Comparison of ENCODE assay signal across 32 cellular contexts in the genomic region with DNA sequence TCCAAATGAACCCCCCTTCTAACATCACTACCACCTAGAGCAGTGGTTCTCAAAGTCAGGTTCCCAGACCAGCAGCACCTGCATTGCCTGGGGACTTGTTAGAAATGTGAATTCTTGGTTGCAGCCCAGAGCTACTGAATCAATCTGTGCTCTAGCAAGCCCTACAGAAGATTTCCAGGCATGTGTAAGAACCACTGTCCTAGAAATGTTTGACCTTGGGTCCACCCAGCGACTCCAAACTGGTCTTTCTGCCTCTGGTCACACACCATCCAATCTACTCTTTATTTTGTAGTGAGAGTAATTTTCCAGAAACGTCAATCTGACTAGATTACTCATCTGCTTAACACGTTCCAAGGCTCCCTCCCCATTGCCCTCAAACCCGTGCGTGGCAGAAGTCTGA.
"Had no signal": no experiment of that assay in that cellular context is flagged by ENCODE, and none has a peak within 500 bp of the region (broad histone marks: within the 10 kb centered on the region; RNA-seq: fewer than 3 reads in every experiment).

No MANE protein-coding gene starts in this region.

- FAIRE-seq: bronchial epithelial cell, TTC549 had no signal

- H3K4me1 ChIP-seq: adrenal gland, ascending aorta had no signal

- H3K27me3 ChIP-seq: ascending aorta had no signal

- H3K36me3 ChIP-seq: adrenal gland, ascending aorta, cardiac muscle cell had no signal

- ATAC-seq: activated CD8-positive, alpha-beta T cell treated with anti-CD3 and anti-CD28 coated beads for 36 hours; activated naive CD4-positive, alpha-beta T cell treated with anti-CD3 and anti-CD28 coated beads, Interleukin-2, amount 50 U/mL, for 72 hours; activated T-cell treated with anti-CD3 and anti-CD28 coated beads, Interleukin-2, amount 50 U/mL, for 4 hours; activated T-cell treated with anti-CD3 and anti-CD28 coated beads, Interleukin-2, amount 50 U/mL, for 72 hours; activated T-helper 17 cell treated with anti-CD3 and anti-CD28 coated beads, Interleukin-2, amount 50 U/mL, for 72 hours had no signal

- H3K4me3 ChIP-seq: adrenal gland, ascending aorta, cardiac muscle cell had no signal

- H3K27ac ChIP-seq: adrenal gland, ascending aorta, cardiac muscle cell, VCaP had no signal

- DNase-seq: activated B cell treated with CpG ODN at 0.5 μM for 24 hours; activated CD4-positive, alpha-beta memory T cell treated with anti-CD3 and anti-CD28 coated beads for 36 hours; activated CD4-positive, alpha-beta T cell treated with anti-CD3 and anti-CD28 coated beads for 4 hours; activated CD4-positive, alpha-beta T cell treated with anti-CD3 and anti-CD28 coated beads, Interleukin-2, amount 10 ng/mL, durations not matched to agents 24 days and 14 days; activated CD4-positive, alpha-beta T cell treated with anti-CD3 and anti-CD28 coated beads, Interleukin-2, amount 50 U/mL, for 1 hour; activated CD4-positive, alpha-beta T cell treated with anti-CD3 and anti-CD28 coated beads, Interleukin-2, amount 50 U/mL, for 4 hours; activated CD4-positive, CD25-positive, alpha-beta regulatory T cell treated with anti-CD3 and anti-CD28 coated beads, Interleukin-2, amount 50 U/mL, for 72 hours; activated CD8-positive, alpha-beta memory T cell treated with anti-CD3 and anti-CD28 coated beads, Interleukin-2, amount 50 U/mL, for 4 hours; activated CD8-positive, alpha-beta T cell treated with anti-CD3 and anti-CD28 coated beads for 36 hours; activated effector memory CD4-positive, alpha-beta T cell treated with anti-CD3 and anti-CD28 coated beads, Interleukin-2, amount 50 U/mL, for 16 hours; activated gamma-delta T cell treated with Interleukin-2 at 50 U/mL for 16 hours; activated naive CD4-positive, alpha-beta T cell; activated naive CD4-positive, alpha-beta T cell treated with anti-CD3 and anti-CD28 coated beads for 36 hours; activated naive CD4-positive, alpha-beta T cell treated with anti-CD3 and anti-CD28 coated beads, Interleukin-2, amount 50 U/mL, for 16 hours; activated naive CD8-positive, alpha-beta T cell treated with anti-CD3 and anti-CD28 coated beads for 36 hours; activated T-cell treated with anti-CD3 and anti-CD28 coated beads for 4 hours; activated T-cell treated with anti-CD3 and anti-CD28 coated beads, Interleukin-2, amount 50 U/mL, for 1 hour; activated T-cell treated with anti-CD3 and anti-CD28 coated beads, Interleukin-2, amount 50 U/mL, for 4 hours; activated T-cell treated with anti-CD3 and anti-CD28 coated beads, Interleukin-2, amount 50 U/mL, for 72 hours; amniotic stem cell; anterior cingulate cortex; cerebellar nuclear complex; T-helper 2 cell; T-helper 9 cell had no signal

- H3K9me3 ChIP-seq: adrenal gland, ascending aorta had no signal
